1 cellular context compared by ENCODE assay signal in the genomic region with DNA sequence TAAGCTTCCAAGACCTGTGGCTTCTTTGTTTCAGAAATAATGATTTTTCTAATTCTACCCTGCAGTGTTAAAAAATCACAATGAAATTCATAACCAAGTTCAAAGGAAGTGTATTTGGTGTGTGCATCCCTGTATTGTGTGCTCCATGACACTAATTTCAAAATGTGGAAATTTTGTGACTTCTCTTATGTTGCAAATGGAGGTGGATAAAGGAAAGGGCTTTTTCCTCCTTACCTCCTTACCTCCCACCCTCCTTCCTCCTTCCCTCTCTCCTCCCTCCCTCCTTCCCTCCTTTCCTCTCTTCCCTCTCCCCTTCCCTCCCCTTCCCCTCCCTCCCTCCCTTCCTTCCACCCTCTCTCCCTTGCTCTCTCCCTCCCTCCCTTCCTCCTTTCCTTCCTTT.
TF ChIP-seq lines count a peak whose summit lies in the region.

No MANE protein-coding gene starts in this region.

TF ChIP-seq in HepG2, 621 proteins besides CTCF, POLR2A, EP300 and RAD21:
- TF ChIP-seq, protein P1, sequence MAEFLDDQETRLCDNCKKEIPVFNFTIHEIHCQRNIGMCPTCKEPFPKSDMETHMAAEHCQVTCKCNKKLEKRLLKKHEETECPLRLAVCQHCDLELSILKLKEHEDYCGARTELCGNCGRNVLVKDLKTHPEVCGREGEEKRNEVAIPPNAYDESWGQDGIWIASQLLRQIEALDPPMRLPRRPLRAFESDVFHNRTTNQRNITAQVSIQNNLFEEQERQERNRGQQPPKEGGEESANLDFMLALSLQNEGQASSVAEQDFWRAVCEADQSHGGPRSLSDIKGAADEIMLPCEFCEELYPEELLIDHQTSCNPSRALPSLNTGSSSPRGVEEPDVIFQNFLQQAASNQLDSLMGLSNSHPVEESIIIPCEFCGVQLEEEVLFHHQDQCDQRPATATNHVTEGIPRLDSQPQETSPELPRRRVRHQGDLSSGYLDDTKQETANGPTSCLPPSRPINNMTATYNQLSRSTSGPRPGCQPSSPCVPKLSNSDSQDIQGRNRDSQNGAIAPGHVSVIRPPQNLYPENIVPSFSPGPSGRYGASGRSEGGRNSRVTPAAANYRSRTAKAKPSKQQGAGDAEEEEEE (CRISPR knock-in tag; IDR thresholded peaks at IDR 0.05; ENCODE audit: borderline replicate concordance) = no peak
- TF ChIP-seq JUN (CRISPR knock-in tag; IDR thresholded peaks at IDR 0.05) (no peak), ZNF34 (CRISPR knock-in tag; IDR thresholded peaks at IDR 0.05; ENCODE audit: borderline replicate concordance) (no peak), PCBP2 (optimal IDR thresholded peaks at IDR 0.05; ENCODE audit: low read depth, low read length, poor library complexity, severe bottlenecking) (peak; percentile 97), PHB2 (IDR thresholded peaks at IDR 0.05; ENCODE audit: partially characterized antibody) (no peak)
- TF ChIP-seq, protein P2, sequence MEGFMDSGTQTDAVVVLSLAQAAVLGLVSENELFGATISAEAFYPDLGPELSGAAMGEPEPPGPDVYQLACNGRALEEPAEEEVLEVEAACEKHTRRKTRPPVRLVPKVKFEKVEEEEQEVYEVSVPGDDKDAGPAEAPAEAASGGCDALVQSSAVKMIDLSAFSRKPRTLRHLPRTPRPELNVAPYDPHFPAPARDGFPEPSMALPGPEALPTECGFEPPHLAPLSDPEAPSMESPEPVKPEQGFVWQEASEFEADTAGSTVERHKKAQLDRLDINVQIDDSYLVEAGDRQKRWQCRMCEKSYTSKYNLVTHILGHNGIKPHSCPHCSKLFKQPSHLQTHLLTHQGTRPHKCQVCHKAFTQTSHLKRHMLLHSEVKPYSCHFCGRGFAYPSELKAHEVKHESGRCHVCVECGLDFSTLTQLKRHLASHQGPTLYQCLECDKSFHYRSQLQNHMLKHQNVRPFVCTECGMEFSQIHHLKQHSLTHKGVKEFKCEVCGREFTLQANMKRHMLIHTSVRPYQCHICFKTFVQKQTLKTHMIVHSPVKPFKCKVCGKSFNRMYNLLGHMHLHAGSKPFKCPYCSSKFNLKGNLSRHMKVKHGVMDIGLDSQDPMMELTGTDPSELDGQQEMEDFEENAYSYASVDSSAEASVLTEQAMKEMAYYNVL (CRISPR knock-in tag; IDR thresholded peaks at IDR 0.05; ENCODE audit: borderline replicate concordance) = no peak
